21 cellular contexts compared by ENCODE assay signal in the genomic region with DNA sequence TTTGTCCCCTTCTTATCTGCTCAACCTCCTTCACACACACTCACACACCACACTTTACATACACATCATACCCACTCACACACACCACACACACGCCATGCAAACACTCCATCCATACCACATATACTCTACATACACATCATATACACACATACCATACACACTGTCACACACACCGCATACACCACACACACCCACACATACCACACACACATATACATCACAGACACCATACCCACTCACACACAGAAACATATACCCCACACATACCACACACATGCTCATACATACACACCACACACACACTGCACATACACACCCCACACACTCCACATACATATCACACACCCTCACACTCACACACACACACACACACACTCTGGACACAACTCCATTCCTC. TPM values are rescaled to one million over a fixed set of nuclear protein-coding genes. Genes with fewer than 3 reads are reported as not detected.
"Had no signal": no experiment of that assay in that cellular context is flagged by ENCODE, and none has a peak within 500 bp of the region (broad histone marks: within the 10 kb centered on the region; RNA-seq: fewer than 3 reads in every experiment).

No MANE protein-coding gene starts in this region.

- H3K9ac ChIP-seq: parathyroid adenoma had no signal

- H3K36me3 Mint-ChIP-seq: memory B cell, mesothelial cell of epicardium had no signal

- H3K4me3 Mint-ChIP-seq: central memory CD8-positive, alpha-beta T cell; effector memory CD8-positive, alpha-beta T cell; memory B cell; mesothelial cell of epicardium; nephron had no signal

- H3K27me3 ChIP-seq: hepatocyte, right atrium auricular region, stomach, transverse colon had no signal

- ATAC-seq: effector memory CD8-positive, alpha-beta T cell; left cardiac atrium; lower lobe of right lung had no signal

- H3K27me3 Mint-ChIP-seq: central memory CD8-positive, alpha-beta T cell had no signal

- H3K4me1 Mint-ChIP-seq: central memory CD8-positive, alpha-beta T cell; memory B cell; nephron had no signal

- H3K9me3 Mint-ChIP-seq: central memory CD8-positive, alpha-beta T cell; effector memory CD8-positive, alpha-beta T cell; memory B cell had no signal

- H3K4me3 ChIP-seq: hepatocyte, left ventricle myocardium inferior, lower lobe of right lung, right atrium auricular region, smooth muscle cell, stomach, thoracic aorta, transverse colon had no signal

- H3K4me1 ChIP-seq: left ventricle myocardium inferior, parathyroid adenoma, right atrium auricular region, stomach, transverse colon had no signal

- H3K9me3 ChIP-seq: lower lobe of right lung, right atrium auricular region, stomach, thoracic aorta, transverse colon had no signal

- H3K4me2 ChIP-seq: hepatocyte, smooth muscle cell had no signal

- H3K79me2 ChIP-seq: hepatocyte, parathyroid adenoma had no signal

- H3K27ac Mint-ChIP-seq: effector memory CD8-positive, alpha-beta T cell; memory B cell; mesothelial cell of epicardium; nephron had no signal

- H3K27ac ChIP-seq: hepatocyte, left ventricle myocardium inferior, lower lobe of right lung, parathyroid adenoma, right atrium auricular region, stomach, thoracic aorta, transverse colon had no signal

- H2AFZ ChIP-seq: hepatocyte, parathyroid adenoma had no signal

- H3K36me3 ChIP-seq: left ventricle myocardium inferior, lower lobe of right lung, right atrium auricular region, stomach, thoracic aorta, transverse colon had no signal

- DNase-seq: effector memory CD8-positive, alpha-beta T cell; foreskin melanocyte; head of caudate nucleus; kidney; left cardiac atrium; left ventricle myocardium inferior; lower lobe of right lung; stimulated activated CD4-positive, alpha-beta T cell treated with anti-CD3 and anti-CD28 coated beads, Interleukin-2, amount 100 ng/mL, for 48 hours; stomach; substantia nigra; transverse colon had no signal

RNA-seq across cellular contexts. Expression of a gene that starts 54.3 kb away (rescaled TPM):
- total RNA-seq: pulmonary artery endothelial cell had no signal
